Comparison of ENCODE assay signal across 22 cellular contexts in genomic region chr11:104645276-104646018, GRCh38.
"Had no signal": no experiment of that assay in that cellular context is flagged by ENCODE, and none has a peak within 500 bp of the region (broad histone marks: within the 10 kb centered on the region; RNA-seq: fewer than 3 reads in every experiment).

No MANE protein-coding gene starts in this region.

- H3K4me3 Mint-ChIP-seq: activated naive CD8-positive, alpha-beta T cell; activated T-cell treated with anti-CD3 and anti-CD28 coated beads, Interleukin-2, amount 50 U/mL, for 4 hours; T-helper 1 cell treated with Interleukin-12 subunit alpha and Interleukin-12 subunit beta and Interleukin-4 antibody, amounts not matched to agents 30 μg/mL and 1 μg/mL, for 36 hours; WTC11 had no signal

- DNase-seq: activated CD4-positive, alpha-beta T cell treated with anti-CD3 and anti-CD28 coated beads for 48 hours; activated CD4-positive, alpha-beta T cell treated with anti-CD3 and anti-CD28 coated beads, Interleukin-2, amount 50 U/mL, for 4 hours; activated CD4-positive, CD25-positive, alpha-beta regulatory T cell treated with anti-CD3 and anti-CD28 coated beads, Interleukin-2, amount 50 U/mL, for 72 hours; activated CD8-positive, alpha-beta memory T cell treated with anti-CD3 and anti-CD28 coated beads for 24 hours; activated effector memory CD4-positive, alpha-beta T cell treated with anti-CD3 and anti-CD28 coated beads, Interleukin-2, amount 50 U/mL, for 16 hours; activated naive CD4-positive, alpha-beta T cell treated with Interleukin-2 at 50 U/mL for 16 hours; activated T-cell treated with anti-CD3 and anti-CD28 coated beads, Interleukin-2, amount 50 U/mL, for 4 hours; adrenal gland; anterior cingulate cortex; IMR-90; NCI-H1092; NCI-H1436; NCI-H1694 treated with DMSO at 0.1 percent for 48 hours; NCI-H2029 treated with DMSO at 0.1 percent for 48 hours; NCI-H2227 treated with DMSO at 0.1 percent for 48 hours; NCI-H446 treated with DMSO at 0.1 percent for 48 hours; NCI-H526 treated with DMSO at 0.1 percent for 48 hours; Peyer's patch; SHP77 had no signal

- H3K27me3 Mint-ChIP-seq: activated naive CD8-positive, alpha-beta T cell had no signal

- ATAC-seq: activated T-cell treated with anti-CD3 and anti-CD28 coated beads, Interleukin-2, amount 50 U/mL, for 4 hours; WTC11 had no signal

- H3K27ac Mint-ChIP-seq: activated naive CD8-positive, alpha-beta T cell; T-helper 1 cell treated with Interleukin-12 subunit alpha and Interleukin-12 subunit beta and Interleukin-4 antibody, amounts not matched to agents 30 μg/mL and 1 μg/mL, for 36 hours; WTC11 had no signal
